14 cellular contexts compared by ENCODE assay signal in genomic region chr6:6851862-6852261, GRCh38.
DNase-seq lines count a peak whose midpoint lies in the region; ATAC-seq, FAIRE-seq and TF ChIP-seq lines count a peak whose summit lies in the region.
"Had no signal": no experiment of that assay in that cellular context is flagged by ENCODE, and none has a peak within 500 bp of the region (broad histone marks: within the 10 kb centered on the region; RNA-seq: fewer than 3 reads in every experiment).

No MANE protein-coding gene starts in this region.

- no peak overlapping the region for H2BK5ac ChIP-seq in IMR-90 (ENCODE audit: low read depth, low read length, poor library complexity, severe bottlenecking)

- no peak overlapping the region for H3K27ac Mint-ChIP-seq in CD8-positive, alpha-beta memory T cell
- H3K27ac Mint-ChIP-seq: CD8-positive, alpha-beta T cell had no signal

- H2AK9ac ChIP-seq in IMR-90 (replicated peaks; ENCODE audit: low read depth, low read length, poor library complexity), result no peak overlapping the region

- no peak overlapping the region for H4K8ac ChIP-seq in IMR-90 (ENCODE audit: low read depth in 2 of 2, low read length in 2 of 2)

- H3K36me3 ChIP-seq in GM23248 (ENCODE audit: low read depth) (no peaks in the 10 kb centered on the region), IMR-90 (ENCODE audit: control insufficient read depth, insufficient read depth, low read length) (no peaks in the 10 kb centered on the region), RWPE2 (ENCODE audit: low read depth) (no peaks in the 10 kb centered on the region), hepatocyte (replicated peaks; ENCODE audit: insufficient read depth, low read depth) (no peaks in the 10 kb centered on the region), OCI-LY7 (ENCODE audit: insufficient read depth, low read length) (no peaks in the 10 kb centered on the region)
- H3K36me3 ChIP-seq in CD8-positive, alpha-beta memory T cell (ENCODE audit: insufficient read depth, low read length), result no peaks in the 10 kb centered on the region

- H3K9me2 ChIP-seq in GM23248 (ENCODE audit: insufficient read depth) (no peaks in the 10 kb centered on the region), hepatocyte (replicated peaks; ENCODE audit: insufficient read depth) (no peaks in the 10 kb centered on the region), OCI-LY7 (ENCODE audit: insufficient read depth, low read length) (no peaks in the 10 kb centered on the region)

- no peak overlapping the region for H2BK120ac ChIP-seq in IMR-90 (ENCODE audit: low read depth, low read length)

- no peak for FAIRE-seq in frontal cortex (lab: Jason Lieb, UNC)
- FAIRE-seq: A549, GM12878, GM18507 had no signal

- H3K79me1 ChIP-seq in IMR-90 (ENCODE audit: low read depth in 1 of 2, low read length in 2 of 2), result no peaks in the 10 kb centered on the region

- WGBS in GM23248 (ENCODE audit: low coverage in 1 of 2, low lambda C conversion rate in 2 of 2, missing lambda C conversion rate in 2 of 2), 2 experiments, result 89 to 90% methylated on average over 3 of the region's 3 CpGs
- WGBS in IMR-90 (ENCODE audit: extremely low coverage in 2 of 2, insufficient read length in 1 of 2), 2 experiments, result no CpG with 5 or more reads among the region's 3 CpGs
- 75% methylated on average over 3 of the region's 3 CpGs for WGBS in hepatocyte (ENCODE audit: low lambda C conversion rate, missing lambda C conversion rate)

- H3K4me1 Mint-ChIP-seq in CD8-positive, alpha-beta memory T cell, result peaks cover 9% of the 10 kb centered on the region in 3 donors

- H3K4me3 ChIP-seq in GM23248 (no peak overlapping the region), IMR-90 (ENCODE audit: insufficient read depth, low read depth, low read length) (no peak overlapping the region), RWPE2 (ENCODE audit: severe bottlenecking) (no peak overlapping the region), hepatocyte (no peak overlapping the region), OCI-LY7 (ENCODE audit: low read depth, low read length, poor library complexity, severe bottlenecking) (no peak overlapping the region)
- no peak overlapping the region for H3K4me3 ChIP-seq in CD8-positive, alpha-beta memory T cell (ENCODE audit: low read length)
- H3K4me3 ChIP-seq: A549, GM12878 had no signal

- CTCF ChIA-PET in IMR-90 (lab: Yijun Ruan, JAX) (no interaction called here), OCI-LY7 (lab: Charles Lee; ENCODE audit: unreplicated experiment) (no interaction called here)
- CTCF ChIA-PET in CD8-positive, alpha-beta memory T cell (lab: Charles Lee), result no interaction called here

- H3K4me2 ChIP-seq in GM23248 (ENCODE audit: unreplicated experiment) (no peak overlapping the region), IMR-90 (ENCODE audit: low read depth, low read length) (no peak overlapping the region), hepatocyte (no peak overlapping the region), OCI-LY7 (ENCODE audit: low read length) (no peak overlapping the region)
- H3K4me2 ChIP-seq: A549 had no signal

- BruUV-seq in IMR-90 (replicated peaks; lab: Mats Ljungman, UMichigan) (no TSS peak), OCI-LY7 (replicated peaks; lab: Mats Ljungman, UMichigan) (no TSS peak)

- H2BK15ac ChIP-seq in IMR-90 (ENCODE audit: low read depth, low read length), result no peak overlapping the region

- H2AFZ ChIP-seq in GM23248, result peak overlapping the region; percentile 51
- H2AFZ ChIP-seq in IMR-90 (replicated peaks; ENCODE audit: low read length, poor library complexity), result no peak overlapping the region
- H2AFZ ChIP-seq in hepatocyte, result no peak overlapping the region
- no peak overlapping the region for H2AFZ ChIP-seq in OCI-LY7 (ENCODE audit: low read length)

- no peaks in the 10 kb centered on the region for H3K79me2 ChIP-seq in GM23248 (ENCODE audit: insufficient read depth)
- no peaks in the 10 kb centered on the region for H3K79me2 ChIP-seq in hepatocyte
- no peaks in the 10 kb centered on the region for H3K79me2 ChIP-seq in OCI-LY7 (ENCODE audit: insufficient read depth, low read depth, low read length)

- H3K27me3 ChIP-seq in GM23248 (replicated peaks; ENCODE audit: insufficient read depth) (no peaks in the 10 kb centered on the region), IMR-90 (ENCODE audit: control insufficient read depth, insufficient read depth, low read length) (no peaks in the 10 kb centered on the region), RWPE2 (ENCODE audit: insufficient read depth, poor library complexity, severe bottlenecking) (no peaks in the 10 kb centered on the region), hepatocyte (no peaks in the 10 kb centered on the region)
- H3K27me3 ChIP-seq in CD8-positive, alpha-beta memory T cell (ENCODE audit: insufficient read depth, low read length, poor library complexity, severe bottlenecking), result no peaks in the 10 kb centered on the region

- H2BK20ac ChIP-seq in IMR-90 (ENCODE audit: low read depth, low read length), result no peak overlapping the region

- H3K14ac ChIP-seq in IMR-90 (replicated peaks; ENCODE audit: low read depth, low read length), result no peak overlapping the region

- dilution Hi-C loops in IMR-90 (cut with HindIII; ENCODE audit: low sequenced_read_pairs, unreplicated experiment), result no loop called here

- peaks cover 17% of the 10 kb centered on the region for H3F3A ChIP-seq in GM23248 (ENCODE audit: insufficient read depth)

- H3K9ac ChIP-seq in GM23248, result no peak overlapping the region
- H3K9ac ChIP-seq in IMR-90 (ENCODE audit: low read depth, low read length), result no peak overlapping the region

- H3K9me3 ChIP-seq in GM23248 (ENCODE audit: low read depth), result no peaks in the 10 kb centered on the region
- no peaks in the 10 kb centered on the region for H3K9me3 ChIP-seq in IMR-90 (ENCODE audit: control insufficient read depth, insufficient read depth, low read length)
- H3K9me3 ChIP-seq in RWPE2 (ENCODE audit: severe bottlenecking), result no peaks in the 10 kb centered on the region
- no peaks in the 10 kb centered on the region for H3K9me3 ChIP-seq in hepatocyte (ENCODE audit: low read depth)
- no peaks in the 10 kb centered on the region for H3K9me3 ChIP-seq in OCI-LY7 (ENCODE audit: low read length)
- no peaks in the 10 kb centered on the region for H3K9me3 ChIP-seq in CD8-positive, alpha-beta memory T cell (ENCODE audit: low read length)
- H3K9me3 ChIP-seq: A549 had no signal

- no peak for TF ChIP-seq POLR2A in IMR-90 (IDR thresholded peaks at IDR 0.05; ENCODE audit: low read depth, low read length)

- H3K56ac ChIP-seq in IMR-90 (ENCODE audit: extremely low read depth, insufficient read depth, low read length), result no peak overlapping the region

- ATAC-seq in IMR-90 (ENCODE audit: low read depth) (no peak), RWPE2 (ENCODE audit: low read depth) (no peak)
- ATAC-seq: CD8-positive, alpha-beta T cell had no signal

- no peak overlapping the region for H3K23ac ChIP-seq in IMR-90 (ENCODE audit: low read depth, low read length)

- no peaks in the 10 kb centered on the region for H4K20me1 ChIP-seq in GM23248 (ENCODE audit: insufficient read depth)
- no peaks in the 10 kb centered on the region for H4K20me1 ChIP-seq in IMR-90 (ENCODE audit: insufficient read depth, low read length)
- no peaks in the 10 kb centered on the region for H4K20me1 ChIP-seq in hepatocyte (ENCODE audit: insufficient read depth, poor library complexity, severe bottlenecking)
- no peaks in the 10 kb centered on the region for H4K20me1 ChIP-seq in OCI-LY7 (ENCODE audit: insufficient read depth, low read length)

- in situ Hi-C loops in GM23248 (cut with MboI) (no loop called here), IMR-90 (cut with MboI; ENCODE audit: low sequenced_read_pairs) (no loop called here), KBM-7 (cut with MboI; ENCODE audit: low pct_unique_long_range_greater_than_20kb, low sequenced_read_pairs) (no loop called here)

- peaks cover 11 to 20% of the 10 kb centered on the region in 2 donors for H3K27me3 Mint-ChIP-seq in CD8-positive, alpha-beta memory T cell

- H3K4me1 ChIP-seq in GM23248 (ENCODE audit: insufficient read depth), result peaks cover 10% of the 10 kb centered on the region
- peaks cover 3% of the 10 kb centered on the region for H3K4me1 ChIP-seq in IMR-90 (ENCODE audit: control insufficient read depth, insufficient read depth, low read length)
- peaks cover 21% of the 10 kb centered on the region for H3K4me1 ChIP-seq in RWPE2 (ENCODE audit: insufficient read depth, poor library complexity, severe bottlenecking)
- H3K4me1 ChIP-seq in hepatocyte (ENCODE audit: insufficient read depth), result no peaks in the 10 kb centered on the region
- no peaks in the 10 kb centered on the region for H3K4me1 ChIP-seq in OCI-LY7 (ENCODE audit: insufficient read depth, low read length, poor library complexity, severe bottlenecking)
- peaks cover 5% of the 10 kb centered on the region for H3K4me1 ChIP-seq in CD8-positive, alpha-beta memory T cell (ENCODE audit: insufficient read depth, low read length)
- H3K4me1 ChIP-seq: A549 had no signal

- H3K18ac ChIP-seq in IMR-90 (ENCODE audit: low read depth, low read length), result no peak overlapping the region

- no peak overlapping the region for H3K4me3 Mint-ChIP-seq in CD8-positive, alpha-beta memory T cell
- H3K4me3 Mint-ChIP-seq: CD14-positive monocyte; CD8-positive, alpha-beta T cell had no signal

- H3K9me1 ChIP-seq in IMR-90 (ENCODE audit: insufficient read depth, low read length), result no peaks in the 10 kb centered on the region

- H3K4ac ChIP-seq in IMR-90 (ENCODE audit: low read depth, low read length), result no peak overlapping the region

- no peak for TF ChIP-seq RAD21 in IMR-90 (IDR thresholded peaks at IDR 0.05; ENCODE audit: low read length)

- H3K27ac ChIP-seq in GM23248 (no peak overlapping the region), IMR-90 (ENCODE audit: insufficient read depth, low read length) (no peak overlapping the region), RWPE2 (ENCODE audit: poor library complexity, severe bottlenecking) (peak overlapping the region; percentile 87), hepatocyte (peak overlapping the region; percentile 70), OCI-LY7 (ENCODE audit: low read depth, low read length, poor library complexity, severe bottlenecking) (no peak overlapping the region)
- no peak overlapping the region for H3K27ac ChIP-seq in CD8-positive, alpha-beta memory T cell (ENCODE audit: low read depth, low read length)
- H3K27ac ChIP-seq: A549 had no signal

- H4K91ac ChIP-seq in IMR-90 (ENCODE audit: insufficient read depth, low read depth, low read length), result no peak overlapping the region

- TF ChIP-seq CTCF in IMR-90 (conservative IDR thresholded peaks at IDR 0.05; ENCODE audit: low read depth, low read length) (no peak), RWPE2 (IDR thresholded peaks at IDR 0.05; ENCODE audit: poor library complexity, severe bottlenecking) (no peak), hepatocyte (IDR thresholded peaks at IDR 0.05; ENCODE audit: poor library complexity) (no peak), OCI-LY7 (conservative IDR thresholded peaks at IDR 0.05; ENCODE audit: low read length) (no peak)

- POLR2A ChIA-PET in IMR-90 (lab: Charles Lee; ENCODE audit: unreplicated experiment) (no interaction called here), OCI-LY7 (lab: Charles Lee) (interaction anchor here (0.9 kb wide), 1 partner anchor 960 kb away, joined by 3 read pairs; no protein-coding TSS in a partner anchor)
- POLR2A ChIA-PET in CD8-positive, alpha-beta memory T cell (lab: Charles Lee), result no interaction called here

- H2AK5ac ChIP-seq in IMR-90 (ENCODE audit: low read depth, low read length), result no peak overlapping the region

- intact Hi-C loops in IMR-90 (cut with micrococcal nuclease) (loop anchor here (10.0 kb wide), 1 partner anchor 253 kb away; the partner anchor contains the start of gene RREB1), OCI-LY7 (cut with micrococcal nuclease; ENCODE audit: unreplicated experiment) (no loop called here)

- H3K9me3 Mint-ChIP-seq in CD8-positive, alpha-beta memory T cell, result peaks cover 0 to 7% (median 0%) of the 10 kb centered on the region in 5 donors
- H3K9me3 Mint-ChIP-seq: CD14-positive monocyte; CD8-positive, alpha-beta T cell had no signal

- DNase-seq in GM23248 (no peak), IMR-90 (no peak), RWPE2 (ENCODE audit: low spot score) (no peak), hepatocyte (ENCODE audit: low spot score) (no peak), OCI-LY7 (ENCODE audit: low spot score) (no peak), frontal cortex (ENCODE audit: low spot score in 2 of 2) (no peak), KBM-7 (no peak)
- DNase-seq in CD8-positive, alpha-beta memory T cell, result no peak
- DNase-seq: CD8-positive, alpha-beta T cell; H7 had no signal

- peaks cover 0 to 4% (median 0%) of the 10 kb centered on the region in 3 donors for H3K36me3 Mint-ChIP-seq in CD8-positive, alpha-beta memory T cell
- H3K36me3 Mint-ChIP-seq: CD14-positive monocyte; CD8-positive, alpha-beta T cell had no signal

- H4K5ac ChIP-seq in IMR-90 (ENCODE audit: low read depth, low read length), result no peak overlapping the region

Comparison
In these comparisons a context has a peak if more than half of its experiments do, and no peak if none do; other contexts are left out.
1. H3K27ac ChIP-seq: peak in RWPE2 (single experiment) and hepatocyte (single experiment); none in GM23248 (single experiment), IMR-90 (single experiment), OCI-LY7 (single experiment) and CD8-positive, alpha-beta memory T cell (single experiment).